9 cellular contexts compared by ENCODE assay signal in the genomic region with DNA sequence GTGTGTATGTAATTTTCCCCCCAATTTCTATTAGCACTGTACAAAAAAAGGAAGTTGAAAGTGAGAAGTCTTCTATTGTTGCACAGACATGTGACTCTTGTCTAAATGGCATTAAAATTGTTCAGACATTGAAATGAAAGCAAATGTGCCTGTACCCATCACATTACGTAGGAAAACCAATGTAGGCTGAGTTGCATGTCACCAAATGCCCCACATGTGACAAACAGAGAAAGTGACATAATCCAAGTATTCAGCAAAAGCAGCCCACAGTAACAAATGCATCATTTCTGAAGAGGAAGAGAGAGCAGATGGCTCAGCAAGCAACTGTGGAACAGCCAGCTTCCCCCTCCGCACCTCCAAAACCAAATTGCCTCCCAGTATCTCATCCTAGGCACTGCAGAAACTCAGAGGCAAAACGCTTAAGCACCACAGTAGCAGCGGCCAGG.
DNase-seq lines count a peak whose midpoint lies in the region; ATAC-seq and TF ChIP-seq lines count a peak whose summit lies in the region.
"Had no signal": no experiment of that assay in that cellular context is flagged by ENCODE, and none has a peak within 500 bp of the region (broad histone marks: within the 10 kb centered on the region; RNA-seq: fewer than 3 reads in every experiment).

No MANE protein-coding gene starts in this region.

- no peak for TF ChIP-seq CTCF in osteoblast (IDR thresholded peaks at IDR 0.05; ENCODE audit: extremely low read depth, low read depth, low read length)

- no peak overlapping the region for H3K27ac Mint-ChIP-seq in activated naive CD4-positive, alpha-beta T cell treated with anti-CD3 and anti-CD28 coated beads, Interleukin-2, amount 10 ng/mL, durations not matched to agents 7 days and 5 days

- CTCF ChIA-PET in activated naive CD4-positive, alpha-beta T cell treated with anti-CD3 and anti-CD28 coated beads, Interleukin-2, amount 10 ng/mL, durations not matched to agents 7 days and 5 days (lab: Charles Lee), result no interaction called here

- no peak overlapping the region for H3K27ac ChIP-seq in osteoblast (ENCODE audit: low read depth, low read length)
- H3K27ac ChIP-seq: cardiac muscle cell had no signal

- peak; percentile 76 to 83 for DNase-seq in Kasumi-1 (lab: John Stamatoyannopoulos, UW)
- DNase-seq in mucosa of gallbladder (ENCODE audit: low spot score), result peak; percentile 12
- no peak for DNase-seq in osteoblast (ENCODE audit: insufficient read length, low spot score, missing footprints)
- no peak for DNase-seq in activated effector memory CD4-positive, alpha-beta T cell treated with anti-CD3 and anti-CD28 coated beads, Interleukin-2, amount 50 U/mL, for 16 hours
- no peak for DNase-seq in activated naive CD4-positive, alpha-beta T cell treated with anti-CD3 and anti-CD28 coated beads, Interleukin-2, amount 10 ng/mL, durations not matched to agents 7 days and 5 days
- DNase-seq in HT-29 (ENCODE audit: low spot score), result no peak

- peak; percentile 95 for ATAC-seq in GM18868 (IDR thresholded peaks at IDR 0.05; ENCODE audit: unreplicated experiment)
- ATAC-seq in GM21825 (IDR thresholded peaks at IDR 0.05; ENCODE audit: unreplicated experiment), result peak; percentile 87

- H3K9me3 Mint-ChIP-seq in activated naive CD4-positive, alpha-beta T cell treated with anti-CD3 and anti-CD28 coated beads, Interleukin-2, amount 10 ng/mL, durations not matched to agents 7 days and 5 days, result no peaks in the 10 kb centered on the region

- H3K36me3 Mint-ChIP-seq in activated naive CD4-positive, alpha-beta T cell treated with anti-CD3 and anti-CD28 coated beads, Interleukin-2, amount 10 ng/mL, durations not matched to agents 7 days and 5 days, result no peaks in the 10 kb centered on the region

- H3K79me2 ChIP-seq in osteoblast (ENCODE audit: insufficient read depth, low read length), result no peaks in the 10 kb centered on the region

- H3K27me3 ChIP-seq in osteoblast (ENCODE audit: insufficient read depth, low read length), result no peaks in the 10 kb centered on the region
- H3K27me3 ChIP-seq: cardiac muscle cell had no signal

- H3K4me3 ChIP-seq in osteoblast (ENCODE audit: insufficient read depth, low read length), result no peak overlapping the region
- H3K4me3 ChIP-seq: cardiac muscle cell had no signal

- no peaks in the 10 kb centered on the region for H3K4me1 Mint-ChIP-seq in activated naive CD4-positive, alpha-beta T cell treated with anti-CD3 and anti-CD28 coated beads, Interleukin-2, amount 10 ng/mL, durations not matched to agents 7 days and 5 days

- H3K9me3 ChIP-seq in osteoblast (ENCODE audit: low read depth, low read length), result no peaks in the 10 kb centered on the region

- H4K20me1 ChIP-seq in osteoblast (ENCODE audit: insufficient read depth, low read length), result no peaks in the 10 kb centered on the region

- H3K36me3 ChIP-seq in osteoblast (ENCODE audit: insufficient read depth, low read length), result no peaks in the 10 kb centered on the region
- H3K36me3 ChIP-seq: cardiac muscle cell had no signal

- peaks cover 3% of the 10 kb centered on the region for H3K27me3 Mint-ChIP-seq in activated naive CD4-positive, alpha-beta T cell treated with anti-CD3 and anti-CD28 coated beads, Interleukin-2, amount 10 ng/mL, durations not matched to agents 7 days and 5 days

- H2AFZ ChIP-seq in osteoblast (ENCODE audit: low read length), result no peak overlapping the region

- H3K4me3 Mint-ChIP-seq in activated naive CD4-positive, alpha-beta T cell treated with anti-CD3 and anti-CD28 coated beads, Interleukin-2, amount 10 ng/mL, durations not matched to agents 7 days and 5 days, result no peak overlapping the region

- no peaks in the 10 kb centered on the region for H3K4me1 ChIP-seq in osteoblast (ENCODE audit: insufficient read depth, low read length)

- H3K4me2 ChIP-seq in osteoblast (ENCODE audit: insufficient read depth, low read length), result no peak overlapping the region

Comparison
In these comparisons a context has a peak if more than half of its experiments do, and no peak if none do; other contexts are left out.
1. DNase-seq: peak in Kasumi-1 (2 of 2) and mucosa of gallbladder (single experiment); none in osteoblast (single experiment), activated effector memory CD4-positive, alpha-beta T cell treated with anti-CD3 and anti-CD28 coated beads, Interleukin-2, amount 50 U/mL, for 16 hours (single experiment), activated naive CD4-positive, alpha-beta T cell treated with anti-CD3 and anti-CD28 coated beads, Interleukin-2, amount 10 ng/mL, durations not matched to agents 7 days and 5 days (single experiment) and HT-29 (single experiment).